In the genomic region with DNA sequence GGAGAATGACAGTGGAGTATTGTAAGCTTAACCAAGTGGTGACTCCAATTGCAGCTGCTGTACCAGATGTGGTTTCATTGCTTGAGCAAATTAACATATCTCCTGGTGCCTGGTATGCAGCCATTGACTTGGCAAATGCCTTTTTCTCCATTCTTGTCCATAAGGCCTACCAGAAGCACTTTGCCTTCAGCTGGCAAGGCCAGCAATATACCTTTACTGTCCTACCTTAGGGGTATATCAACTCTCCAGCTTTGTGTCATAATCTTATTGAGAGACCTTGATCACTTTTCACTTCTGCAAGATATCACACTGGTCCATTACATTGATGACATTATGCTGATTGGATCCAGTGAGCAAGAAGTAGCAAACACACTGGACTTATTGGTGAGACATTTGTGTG, we compare ENCODE assay signal across 4 cellular contexts. TPM values are rescaled to one million over a fixed set of nuclear protein-coding genes. Genes with fewer than 3 reads are reported as not detected.
"Had no signal": no experiment of that assay in that cellular context is flagged by ENCODE, and none has a peak within 500 bp of the region (broad histone marks: within the 10 kb centered on the region; RNA-seq: fewer than 3 reads in every experiment).

No MANE protein-coding gene starts in this region.

RNA-seq across cellular contexts. Expression of a gene that starts 39.0 kb away (rescaled TPM):
- total RNA-seq: LHCN-M2, M059J, MCF 10A, NCI-H460 had no signal

RNA-seq across cellular contexts. Expression of a gene that starts 52.8 kb away (rescaled TPM):
- total RNA-seq: LHCN-M2, MCF 10A, NCI-H460 had no signal
